17 cellular contexts compared by ENCODE assay signal in genomic region chr13:40161931-40162330, GRCh38.
"Had no signal": no experiment of that assay in that cellular context is flagged by ENCODE, and none has a peak within 500 bp of the region (broad histone marks: within the 10 kb centered on the region; RNA-seq: fewer than 3 reads in every experiment).

No MANE protein-coding gene starts in this region.

- H3K27ac ChIP-seq: breast epithelium, foreskin keratinocyte, right lobe of liver, stomach, thoracic aorta had no signal

- H3K4me1 ChIP-seq: breast epithelium, foreskin keratinocyte, right lobe of liver had no signal

- H3K27me3 Mint-ChIP-seq: activated naive CD8-positive, alpha-beta T cell treated with anti-CD3 and anti-CD28 coated beads, Interleukin-2, amount 50 U/mL, for 24 hours; dendritic cell treated with granulocyte-macrophage colony-stimulating factor and Interleukin-4, amounts not matched to agents 40 ng/mL and 50 ng/mL, for 4 days; natural killer cell treated with Interleukin-12 subunit alpha and Interleukin-12 subunit beta and Interleukin-15 and Interleukin-18, amount 100 ng/mL, for 72 hours had no signal

- H3K4me3 Mint-ChIP-seq: activated naive CD4-positive, alpha-beta T cell treated with anti-CD3 and anti-CD28 coated beads for 36 hours; activated naive CD8-positive, alpha-beta T cell treated with anti-CD3 and anti-CD28 coated beads, Interleukin-2, amount 50 U/mL, for 24 hours; dendritic cell treated with granulocyte-macrophage colony-stimulating factor and Interleukin-4, amounts not matched to agents 40 ng/mL and 50 ng/mL, for 4 days; natural killer cell treated with Interleukin-12 subunit alpha and Interleukin-12 subunit beta and Interleukin-15 and Interleukin-18, amount 100 ng/mL, for 72 hours; T-helper 2 cell treated with Interferon-gamma antibody and Interleukin-4, amounts not matched to agents 5 μg/mL and 100 μg/mL, for 36 hours had no signal

- H3K27ac Mint-ChIP-seq: activated naive CD4-positive, alpha-beta T cell treated with anti-CD3 and anti-CD28 coated beads for 36 hours; activated naive CD8-positive, alpha-beta T cell treated with anti-CD3 and anti-CD28 coated beads, Interleukin-2, amount 50 U/mL, for 24 hours; activated T-helper 2 cell treated with anti-CD3 and anti-CD28 coated beads, Interferon-gamma antibody, Interleukin-2, Interleukin-4, amounts not matched to agents 10 μg/mL and 5 μg/mL and 100 μg/mL, durations not matched to agents 14 hours and 24 hours and 36 hours; dendritic cell treated with granulocyte-macrophage colony-stimulating factor and Interleukin-4, amounts not matched to agents 40 ng/mL and 50 ng/mL, for 4 days; natural killer cell treated with Interleukin-12 subunit alpha and Interleukin-12 subunit beta and Interleukin-15 and Interleukin-18, amount 100 ng/mL, for 72 hours; T-helper 2 cell treated with Interferon-gamma antibody and Interleukin-4, amounts not matched to agents 5 μg/mL and 100 μg/mL, for 36 hours had no signal

- H3K9me3 Mint-ChIP-seq: activated naive CD4-positive, alpha-beta T cell treated with anti-CD3 and anti-CD28 coated beads for 36 hours; activated naive CD8-positive, alpha-beta T cell treated with anti-CD3 and anti-CD28 coated beads, Interleukin-2, amount 50 U/mL, for 24 hours; activated T-helper 2 cell treated with anti-CD3 and anti-CD28 coated beads, Interferon-gamma antibody, Interleukin-2, Interleukin-4, amounts not matched to agents 10 μg/mL and 5 μg/mL and 100 μg/mL, durations not matched to agents 14 hours and 24 hours and 36 hours; dendritic cell treated with granulocyte-macrophage colony-stimulating factor and Interleukin-4, amounts not matched to agents 40 ng/mL and 50 ng/mL, for 4 days; natural killer cell treated with Interleukin-12 subunit alpha and Interleukin-12 subunit beta and Interleukin-15 and Interleukin-18, amount 100 ng/mL, for 72 hours; T-helper 2 cell treated with Interferon-gamma antibody and Interleukin-4, amounts not matched to agents 5 μg/mL and 100 μg/mL, for 36 hours had no signal

- H3K9me3 ChIP-seq: breast epithelium, right lobe of liver, stomach, thoracic aorta had no signal

- H3K36me3 ChIP-seq: breast epithelium, right lobe of liver, stomach, thoracic aorta had no signal

- H3K36me3 Mint-ChIP-seq: natural killer cell treated with Interleukin-12 subunit alpha and Interleukin-12 subunit beta and Interleukin-15 and Interleukin-18, amount 100 ng/mL, for 72 hours had no signal

- DNase-seq: activated CD4-positive, alpha-beta T cell treated with anti-CD3 and anti-CD28 coated beads, Interleukin-2, amount 50 U/mL, for 1 hour; activated CD4-positive, CD25-positive, alpha-beta regulatory T cell; activated naive CD4-positive, alpha-beta T cell treated with anti-CD3 and anti-CD28 coated beads for 36 hours; activated naive CD8-positive, alpha-beta T cell treated with anti-CD3 and anti-CD28 coated beads, Interleukin-2, amount 50 U/mL, for 24 hours; aorta; effector memory CD4-positive, alpha-beta T cell; foreskin keratinocyte; occipital lobe; right lobe of liver; stomach had no signal

- ATAC-seq: activated naive CD8-positive, alpha-beta T cell treated with anti-CD3 and anti-CD28 coated beads, Interleukin-2, amount 50 U/mL, for 24 hours; foreskin keratinocyte; left lobe of liver; natural killer cell treated with Interleukin-12 subunit alpha and Interleukin-12 subunit beta and Interleukin-15 and Interleukin-18, amount 100 ng/mL, for 72 hours; right lobe of liver had no signal

- H3K4me3 ChIP-seq: breast epithelium, right lobe of liver, stomach, thoracic aorta had no signal

- H3K27me3 ChIP-seq: breast epithelium, foreskin keratinocyte, right lobe of liver, stomach had no signal
